In the genomic region with DNA sequence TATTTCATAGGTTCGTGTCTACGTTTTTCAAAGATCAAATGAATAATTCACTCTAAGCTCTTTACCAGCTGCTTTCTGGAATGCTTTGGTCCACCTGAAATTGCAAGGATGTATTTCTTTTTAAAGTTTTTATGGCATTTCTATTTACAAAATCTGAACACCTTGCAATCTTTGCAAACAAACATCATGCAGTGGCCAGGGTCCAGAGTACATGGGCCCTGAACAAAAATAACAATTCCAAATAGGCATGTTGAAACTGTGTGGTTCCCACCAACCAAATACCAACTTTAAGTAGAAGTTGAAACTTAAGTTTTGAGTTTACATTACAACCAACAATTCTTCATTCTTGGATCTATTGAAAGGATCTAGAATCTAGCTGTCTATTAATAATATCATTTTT, we compare ENCODE assay signal across 23 cellular contexts.
DNase-seq lines count a peak whose midpoint lies in the region; ATAC-seq and TF ChIP-seq lines count a peak whose summit lies in the region.
"Had no signal": no experiment of that assay in that cellular context is flagged by ENCODE, and none has a peak within 500 bp of the region (broad histone marks: within the 10 kb centered on the region; RNA-seq: fewer than 3 reads in every experiment).

No MANE protein-coding gene starts in this region.

- TF ChIP-seq POLR2A in thyroid gland (IDR thresholded peaks at IDR 0.05), result no peak

- no TSS peak for BruUV-seq in PC-9 (replicated peaks; lab: Mats Ljungman, UMichigan)

- H3K4me1 Mint-ChIP-seq in GM23338, result no peaks in the 10 kb centered on the region
- no peaks in the 10 kb centered on the region for H3K4me1 Mint-ChIP-seq in activated CD8-positive, alpha-beta T cell treated with anti-CD3 and anti-CD28 coated beads for 36 hours (ENCODE audit: low read depth)
- H3K4me1 Mint-ChIP-seq: CD14-positive monocyte; CD4-positive, alpha-beta memory T cell; CD4-positive, CD25-positive, alpha-beta regulatory T cell; CD8-positive, alpha-beta memory T cell had no signal

- WGBS in thyroid gland, 2 donors, result 80 to 87% methylated on average over 2 of the region's 2 CpGs

- DNase-seq in GM23338 (ENCODE audit: low spot score) (no peak), PC-9 (no peak), left lobe of liver (ENCODE audit: low spot score) (no peak), thyroid gland (no peak)
- DNase-seq in activated CD8-positive, alpha-beta T cell treated with anti-CD3 and anti-CD28 coated beads for 36 hours, result no peak
- DNase-seq: 8988T; ACHN; BE2C; C1 segment of cervical spinal cord; CD4-positive, alpha-beta memory T cell; CD4-positive, CD25-positive, alpha-beta regulatory T cell; CD8-positive, alpha-beta memory T cell; COR-L47; DMS 273 treated with DMSO at 0.1 percent for 48 hours; DMS153; DMS53; DMS79; DND-41; EL; GDM1 had no signal

- H3K36me3 ChIP-seq in GM23338 (ENCODE audit: insufficient read depth), result no peaks in the 10 kb centered on the region
- H3K36me3 ChIP-seq in PC-9 (ENCODE audit: low read depth), result no peaks in the 10 kb centered on the region
- H3K36me3 ChIP-seq in thyroid gland, result no peaks in the 10 kb centered on the region
- H3K36me3 ChIP-seq: BE2C, BLaER1 had no signal

- TF ChIP-seq CTCF in GM23338 (conservative IDR thresholded peaks at IDR 0.05; ENCODE audit: low read depth in 2 of 2) (no peak), PC-9 (conservative IDR thresholded peaks at IDR 0.05) (no peak), thyroid gland (IDR thresholded peaks at IDR 0.05) (no peak)
- TF ChIP-seq CTCF in activated CD8-positive, alpha-beta T cell treated with anti-CD3 and anti-CD28 coated beads for 36 hours (IDR thresholded peaks at IDR 0.05), result no peak

- H3K4me2 ChIP-seq in GM23338, result no peak overlapping the region
- H3K4me2 ChIP-seq in PC-9, result no peak overlapping the region
- H3K4me2 ChIP-seq: BLaER1 had no signal

- H3K27ac ChIP-seq in GM23338 (ENCODE audit: low read depth) (no peak overlapping the region), PC-9 (no peak overlapping the region), thyroid gland (no peak overlapping the region)
- H3K27ac ChIP-seq: BLaER1 had no signal

- no peaks in the 10 kb centered on the region for H3K9me2 ChIP-seq in GM23338 (ENCODE audit: insufficient read depth)
- no peaks in the 10 kb centered on the region for H3K9me2 ChIP-seq in PC-9 (ENCODE audit: insufficient read depth)

- H3K4me3 ChIP-seq in GM23338 (no peak overlapping the region), PC-9 (no peak overlapping the region), thyroid gland (replicated peaks in 1 of 3) (no peak overlapping the region)
- H3K4me3 ChIP-seq: BLaER1, GM12878 had no signal

- H3K9me3 ChIP-seq in PC-9 (ENCODE audit: insufficient read depth, low read depth) (no peaks in the 10 kb centered on the region; the same call in 1 of the 2 replicates), thyroid gland (no peaks in the 10 kb centered on the region)
- H3K9me3 ChIP-seq: BE2C, BLaER1 had no signal

- intact Hi-C loops in PC-9 (cut with micrococcal nuclease; ENCODE audit: unreplicated experiment), result no loop called here
- intact Hi-C loops in activated CD8-positive, alpha-beta T cell treated with anti-CD3 and anti-CD28 coated beads for 36 hours (cut with micrococcal nuclease), result no loop called here
- intact Hi-C loops in thyroid gland (cut with DNase I), result no loop called here

- POLR2A ChIA-PET in PC-9 (lab: Charles Lee; ENCODE audit: unreplicated experiment), result no interaction called here
- POLR2A ChIA-PET in activated CD8-positive, alpha-beta T cell treated with anti-CD3 and anti-CD28 coated beads for 36 hours (lab: Charles Lee), result no interaction called here

- H2AFZ ChIP-seq in GM23338 (peak overlapping the region; percentile 39; the same call in 1 of the 2 replicates), PC-9 (peak overlapping the region; percentile 62; the same call in 1 of the 2 replicates)

- no peak overlapping the region for H3K27ac Mint-ChIP-seq in GM23338
- no peak overlapping the region for H3K27ac Mint-ChIP-seq in activated CD8-positive, alpha-beta T cell treated with anti-CD3 and anti-CD28 coated beads for 36 hours
- H3K27ac Mint-ChIP-seq: CD14-positive monocyte; CD4-positive, alpha-beta memory T cell; CD4-positive, CD25-positive, alpha-beta regulatory T cell; CD8-positive, alpha-beta memory T cell had no signal

- H3K9me3 Mint-ChIP-seq in GM23338, result peaks cover 3% of the 10 kb centered on the region; the same call in 1 of the 3 replicates
- H3K9me3 Mint-ChIP-seq in activated CD8-positive, alpha-beta T cell treated with anti-CD3 and anti-CD28 coated beads for 36 hours, result peaks cover 6% of the 10 kb centered on the region

- H3K36me3 Mint-ChIP-seq in GM23338 (ENCODE audit: low read depth), result no peaks in the 10 kb centered on the region
- H3K36me3 Mint-ChIP-seq in activated CD8-positive, alpha-beta T cell treated with anti-CD3 and anti-CD28 coated beads for 36 hours (ENCODE audit: low read depth), result no peaks in the 10 kb centered on the region
- H3K36me3 Mint-ChIP-seq: CD14-positive monocyte; CD4-positive, alpha-beta memory T cell; CD4-positive, CD25-positive, alpha-beta regulatory T cell; CD8-positive, alpha-beta memory T cell had no signal

- CTCF ChIA-PET in PC-9 (lab: Charles Lee), result no interaction called here
- CTCF ChIA-PET in activated CD8-positive, alpha-beta T cell treated with anti-CD3 and anti-CD28 coated beads for 36 hours (lab: Charles Lee), result no interaction called here

- ATAC-seq in GM23338 (no peak), left lobe of liver (peak; percentile 28)
- no peak for ATAC-seq in activated CD8-positive, alpha-beta T cell treated with anti-CD3 and anti-CD28 coated beads for 36 hours
- ATAC-seq: GM12878 had no signal

- H3K79me2 ChIP-seq in GM23338 (replicated peaks; ENCODE audit: insufficient read depth), result no peaks in the 10 kb centered on the region
- H3K79me2 ChIP-seq in PC-9 (ENCODE audit: low read depth), result no peaks in the 10 kb centered on the region

- H4K20me1 ChIP-seq in GM23338 (replicated peaks; ENCODE audit: insufficient read depth) (no peaks in the 10 kb centered on the region), PC-9 (ENCODE audit: insufficient read depth) (no peaks in the 10 kb centered on the region)
- H4K20me1 ChIP-seq: BLaER1 had no signal

- no peaks in the 10 kb centered on the region for H3K27me3 ChIP-seq in GM23338 (ENCODE audit: insufficient read depth)
- no peaks in the 10 kb centered on the region for H3K27me3 ChIP-seq in PC-9 (ENCODE audit: insufficient read depth, low read depth)
- no peaks in the 10 kb centered on the region for H3K27me3 ChIP-seq in thyroid gland
- H3K27me3 ChIP-seq: BE2C, BLaER1 had no signal

- H3K4me3 Mint-ChIP-seq in GM23338, result no peak overlapping the region
- no peak overlapping the region for H3K4me3 Mint-ChIP-seq in activated CD8-positive, alpha-beta T cell treated with anti-CD3 and anti-CD28 coated beads for 36 hours
- H3K4me3 Mint-ChIP-seq: CD14-positive monocyte; CD4-positive, alpha-beta memory T cell; CD4-positive, CD25-positive, alpha-beta regulatory T cell; CD8-positive, alpha-beta memory T cell had no signal

- H3K4me1 ChIP-seq in GM23338 (ENCODE audit: insufficient read depth), result no peaks in the 10 kb centered on the region
- H3K4me1 ChIP-seq in PC-9 (replicated peaks; ENCODE audit: insufficient read depth), result no peaks in the 10 kb centered on the region
- no peaks in the 10 kb centered on the region for H3K4me1 ChIP-seq in thyroid gland
- H3K4me1 ChIP-seq: BE2C, BLaER1 had no signal

- no peaks in the 10 kb centered on the region for H3K27me3 Mint-ChIP-seq in GM23338 (ENCODE audit: insufficient read depth, low read depth, poor library complexity)
- no peaks in the 10 kb centered on the region for H3K27me3 Mint-ChIP-seq in activated CD8-positive, alpha-beta T cell treated with anti-CD3 and anti-CD28 coated beads for 36 hours
- H3K27me3 Mint-ChIP-seq: CD4-positive, alpha-beta memory T cell; CD4-positive, CD25-positive, alpha-beta regulatory T cell; CD8-positive, alpha-beta memory T cell had no signal

- H3F3A ChIP-seq in GM23338 (replicated peaks; ENCODE audit: low read depth) (no peaks in the 10 kb centered on the region), PC-9 (ENCODE audit: insufficient read depth, low read depth) (no peaks in the 10 kb centered on the region)

TF ChIP-seq in GM23338, 12 proteins besides CTCF, POLR2A, EP300 and RAD21:
- TF ChIP-seq CREB1 (CRISPR knock-in tag; IDR thresholded peaks at IDR 0.05; ENCODE audit: low read depth) (no peak), EZH2 (IDR thresholded peaks at IDR 0.05; ENCODE audit: low read depth, unreplicated experiment) (no peak), STAT1 (IDR thresholded peaks at IDR 0.05; ENCODE audit: unreplicated experiment) (no peak), NANOG (IDR thresholded peaks at IDR 0.05; ENCODE audit: borderline replicate concordance) (no peak), POLR2AphosphoS5 (IDR thresholded peaks at IDR 0.05; ENCODE audit: low read depth) (no peak), JUNB (IDR thresholded peaks at IDR 0.05; ENCODE audit: unreplicated experiment) (no peak)
- TF ChIP-seq, protein P1, sequence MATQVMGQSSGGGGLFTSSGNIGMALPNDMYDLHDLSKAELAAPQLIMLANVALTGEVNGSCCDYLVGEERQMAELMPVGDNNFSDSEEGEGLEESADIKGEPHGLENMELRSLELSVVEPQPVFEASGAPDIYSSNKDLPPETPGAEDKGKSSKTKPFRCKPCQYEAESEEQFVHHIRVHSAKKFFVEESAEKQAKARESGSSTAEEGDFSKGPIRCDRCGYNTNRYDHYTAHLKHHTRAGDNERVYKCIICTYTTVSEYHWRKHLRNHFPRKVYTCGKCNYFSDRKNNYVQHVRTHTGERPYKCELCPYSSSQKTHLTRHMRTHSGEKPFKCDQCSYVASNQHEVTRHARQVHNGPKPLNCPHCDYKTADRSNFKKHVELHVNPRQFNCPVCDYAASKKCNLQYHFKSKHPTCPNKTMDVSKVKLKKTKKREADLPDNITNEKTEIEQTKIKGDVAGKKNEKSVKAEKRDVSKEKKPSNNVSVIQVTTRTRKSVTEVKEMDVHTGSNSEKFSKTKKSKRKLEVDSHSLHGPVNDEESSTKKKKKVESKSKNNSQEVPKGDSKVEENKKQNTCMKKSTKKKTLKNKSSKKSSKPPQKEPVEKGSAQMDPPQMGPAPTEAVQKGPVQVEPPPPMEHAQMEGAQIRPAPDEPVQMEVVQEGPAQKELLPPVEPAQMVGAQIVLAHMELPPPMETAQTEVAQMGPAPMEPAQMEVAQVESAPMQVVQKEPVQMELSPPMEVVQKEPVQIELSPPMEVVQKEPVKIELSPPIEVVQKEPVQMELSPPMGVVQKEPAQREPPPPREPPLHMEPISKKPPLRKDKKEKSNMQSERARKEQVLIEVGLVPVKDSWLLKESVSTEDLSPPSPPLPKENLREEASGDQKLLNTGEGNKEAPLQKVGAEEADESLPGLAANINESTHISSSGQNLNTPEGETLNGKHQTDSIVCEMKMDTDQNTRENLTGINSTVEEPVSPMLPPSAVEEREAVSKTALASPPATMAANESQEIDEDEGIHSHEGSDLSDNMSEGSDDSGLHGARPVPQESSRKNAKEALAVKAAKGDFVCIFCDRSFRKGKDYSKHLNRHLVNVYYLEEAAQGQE (IDR thresholded peaks at IDR 0.05; ENCODE audit: unreplicated experiment), result no peak
TF ChIP-seq in GM23338: peak in this region for 0.
